In the genomic region with DNA sequence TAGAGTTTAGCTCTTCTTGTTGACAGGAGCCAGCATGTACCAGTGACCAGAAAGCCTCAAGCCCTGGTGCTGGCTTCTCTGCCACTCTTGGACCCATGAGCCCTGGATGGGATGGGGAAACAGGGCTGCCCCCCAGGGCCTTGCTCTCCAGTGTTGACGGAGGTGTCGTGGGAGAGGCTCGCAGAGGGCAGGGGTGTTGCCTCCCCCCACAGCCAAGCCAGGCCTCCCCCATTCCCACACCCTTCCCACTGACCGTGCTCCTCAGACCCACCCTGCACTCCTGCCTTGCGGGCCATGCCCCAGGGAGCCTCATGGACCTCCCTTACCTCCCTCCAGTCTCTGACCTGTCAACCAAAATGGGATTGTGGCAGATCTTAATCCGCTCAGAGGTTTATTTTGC, we compare ENCODE assay signal across 16 cellular contexts.
DNase-seq lines count a peak whose midpoint lies in the region; ATAC-seq and TF ChIP-seq lines count a peak whose summit lies in the region.
"Had no signal": no experiment of that assay in that cellular context is flagged by ENCODE, and none has a peak within 500 bp of the region (broad histone marks: within the 10 kb centered on the region; RNA-seq: fewer than 3 reads in every experiment).

No MANE protein-coding gene starts in this region.

- POLR2A ChIA-PET in activated CD4-positive, alpha-beta T cell treated with anti-CD3 and anti-CD28 coated beads, Interleukin-2, amount 10 ng/mL, durations not matched to agents 7 days and 5 days (lab: Charles Lee), result no interaction called here

- no peak overlapping the region for H2BK15ac ChIP-seq in H9 (ENCODE audit: low read depth, low read length)

- H3K23me2 ChIP-seq in H9 (ENCODE audit: insufficient read length, low read depth, low read length, poor library complexity, severe bottlenecking), result no peaks in the 10 kb centered on the region

- CTCF ChIA-PET in activated CD4-positive, alpha-beta T cell treated with anti-CD3 and anti-CD28 coated beads, Interleukin-2, amount 10 ng/mL, durations not matched to agents 7 days and 5 days (lab: Charles Lee), result no interaction called here

- TF ChIP-seq CTCF in H9 (conservative IDR thresholded peaks at IDR 0.05) (no peak), spleen (IDR thresholded peaks at IDR 0.05 in 8 of 11, conservative IDR thresholded peaks at IDR 0.05 in 3 of 11) (no peak)

- no peak for TF ChIP-seq POLR2A in spleen (IDR thresholded peaks at IDR 0.05)

- no peak overlapping the region for H2BK5ac ChIP-seq in H9 (ENCODE audit: insufficient read length, low read length)

- H3K79me2 ChIP-seq in H9 (ENCODE audit: insufficient read depth, low read length), result no peaks in the 10 kb centered on the region

- DNase-seq in H9 (peak; percentile 18), left lobe of liver (ENCODE audit: low spot score) (peak; percentile 31), spleen (peak; percentile 56), NCI-H345 treated with DMSO at 0.1 percent for 48 hours (lab: John Stamatoyannopoulos, UW; ENCODE audit: unreplicated experiment) (no peak)
- DNase-seq in activated CD4-positive, alpha-beta T cell treated with anti-CD3 and anti-CD28 coated beads, Interleukin-2, amount 10 ng/mL, durations not matched to agents 7 days and 5 days, result no peak
- DNase-seq: C1 segment of cervical spinal cord; CD8-positive, alpha-beta memory T cell; DMS53; KG1; NCI-H1694 treated with DMSO at 0.1 percent for 48 hours; NCI-H2107; NCI-H524; SHP77 had no signal

- no peaks in the 10 kb centered on the region for H3K9me3 Mint-ChIP-seq in H9
- no peaks in the 10 kb centered on the region for H3K9me3 Mint-ChIP-seq in activated CD4-positive, alpha-beta T cell treated with anti-CD3 and anti-CD28 coated beads, Interleukin-2, amount 10 ng/mL, durations not matched to agents 7 days and 5 days
- H3K9me3 Mint-ChIP-seq: CD8-positive, alpha-beta memory T cell; GM23338 had no signal

- H4K20me1 ChIP-seq in BLaER1 (no peaks in the 10 kb centered on the region), H9 (ENCODE audit: control insufficient read depth, insufficient read depth, insufficient read length) (no peaks in the 10 kb centered on the region)

- H3K36me3 Mint-ChIP-seq in H9 (ENCODE audit: insufficient read depth in 1 of 3, low read depth in 3 of 3), result no peaks in the 10 kb centered on the region
- H3K36me3 Mint-ChIP-seq in activated CD4-positive, alpha-beta T cell treated with anti-CD3 and anti-CD28 coated beads, Interleukin-2, amount 10 ng/mL, durations not matched to agents 7 days and 5 days (ENCODE audit: low read depth), result no peaks in the 10 kb centered on the region
- H3K36me3 Mint-ChIP-seq: CD8-positive, alpha-beta memory T cell had no signal

- H3K4me3 ChIP-seq in BLaER1 (no peak overlapping the region), spleen (no peak overlapping the region)
- H3K4me3 ChIP-seq: GM23338 had no signal

- H3K9ac ChIP-seq in BLaER1, result no peak overlapping the region
- H3K9ac ChIP-seq in H9 (ENCODE audit: extremely low read depth, insufficient read length, low read length), result no peak overlapping the region

- H3K4me1 ChIP-seq in BLaER1, result peaks cover 30% of the 10 kb centered on the region
- H3K4me1 ChIP-seq in H9 (ENCODE audit: insufficient read depth, low read length), result no peaks in the 10 kb centered on the region
- peaks cover 0 to 9% (median 0%) of the 10 kb centered on the region in 6 donors for H3K4me1 ChIP-seq in spleen

- WGBS in H9 (ENCODE audit: extremely low coverage, insufficient read length, low lambda C conversion rate), result no CpG with 5 or more reads among the region's 6 CpGs
- 50 to 93% (median 90%) methylated on average over 2 to 6 of the region's 6 CpGs for WGBS in spleen, 5 donors

- H3K4me3 Mint-ChIP-seq in H9, result no peak overlapping the region
- no peak overlapping the region for H3K4me3 Mint-ChIP-seq in activated CD4-positive, alpha-beta T cell treated with anti-CD3 and anti-CD28 coated beads, Interleukin-2, amount 10 ng/mL, durations not matched to agents 7 days and 5 days
- H3K4me3 Mint-ChIP-seq: GM23338 had no signal

- H3K27ac Mint-ChIP-seq in H9, result no peak overlapping the region
- H3K27ac Mint-ChIP-seq in activated CD4-positive, alpha-beta T cell treated with anti-CD3 and anti-CD28 coated beads, Interleukin-2, amount 10 ng/mL, durations not matched to agents 7 days and 5 days, result no peak overlapping the region

- no peak overlapping the region for H2AFZ ChIP-seq in H9 (ENCODE audit: low read length)
- H2AFZ ChIP-seq: GM23338 had no signal

- no peak overlapping the region for H3K56ac ChIP-seq in H9 (ENCODE audit: insufficient read length, low read depth, low read length)

- H3K18ac ChIP-seq in H9 (ENCODE audit: insufficient read length, low read depth, low read length), result no peak overlapping the region

- H2BK120ac ChIP-seq in H9 (ENCODE audit: low read depth, low read length, poor library complexity, severe bottlenecking), result no peak overlapping the region

- H3K4me2 ChIP-seq in BLaER1 (peak overlapping the region; percentile 61; the same call in 1 of the 2 replicates), H9 (ENCODE audit: insufficient read depth, insufficient read length, low read length) (no peak overlapping the region)

- H2BK20ac ChIP-seq in H9 (ENCODE audit: low read depth, low read length, poor library complexity, severe bottlenecking), result no peak overlapping the region

- H4K91ac ChIP-seq in H9 (ENCODE audit: insufficient read length, low read depth, low read length), result no peak overlapping the region

- no peak overlapping the region for H4K5ac ChIP-seq in H9 (ENCODE audit: insufficient read length, low read depth, low read length)

- intact Hi-C loops in spleen (cut with DNase I; ENCODE audit: low total_unique reads), result no loop called here

- H3K14ac ChIP-seq in H9 (ENCODE audit: insufficient read depth, low read length), result no peak overlapping the region

- H3K27ac ChIP-seq in BLaER1, result no peak overlapping the region
- no peak overlapping the region for H3K27ac ChIP-seq in H9 (ENCODE audit: insufficient read length, low read depth, low read length)
- H3K27ac ChIP-seq in spleen, result no peak overlapping the region

- no peak overlapping the region for H2BK12ac ChIP-seq in H9 (ENCODE audit: insufficient read length, low read depth, low read length)

- peaks cover 33 to 34% of the 10 kb centered on the region in 2 experiments for H3K4me1 Mint-ChIP-seq in H9
- peaks cover 2% of the 10 kb centered on the region for H3K4me1 Mint-ChIP-seq in activated CD4-positive, alpha-beta T cell treated with anti-CD3 and anti-CD28 coated beads, Interleukin-2, amount 10 ng/mL, durations not matched to agents 7 days and 5 days
- H3K4me1 Mint-ChIP-seq: CD8-positive, alpha-beta memory T cell had no signal

- H3K27me3 ChIP-seq in BLaER1 (no peaks in the 10 kb centered on the region), H9 (ENCODE audit: insufficient read depth, low read length) (no peaks in the 10 kb centered on the region), spleen (replicated peaks in 1 of 7) (no peaks in the 10 kb centered on the region)

- no peak overlapping the region for H4K8ac ChIP-seq in H9 (replicated peaks; ENCODE audit: insufficient read length, low read depth, low read length)

- no peaks in the 10 kb centered on the region for H3K27me3 Mint-ChIP-seq in H9 (ENCODE audit: low read depth)
- H3K27me3 Mint-ChIP-seq in activated CD4-positive, alpha-beta T cell treated with anti-CD3 and anti-CD28 coated beads, Interleukin-2, amount 10 ng/mL, durations not matched to agents 7 days and 5 days, result no peaks in the 10 kb centered on the region

- H3T11ph ChIP-seq in H9 (ENCODE audit: low read length), result no peak overlapping the region

- no peak overlapping the region for H3K4ac ChIP-seq in H9 (ENCODE audit: low read depth, low read length)

- H3K79me1 ChIP-seq in H9 (ENCODE audit: insufficient read depth, low read depth, low read length, poor library complexity, severe bottlenecking), result no peaks in the 10 kb centered on the region

- H3K36me3 ChIP-seq in BLaER1 (peaks cover 72% of the 10 kb centered on the region), spleen (peaks cover 0 to 18% (median 0%) of the 10 kb centered on the region in 6 donors)

- no peak overlapping the region for H2AK5ac ChIP-seq in H9 (ENCODE audit: insufficient read length, low read length)

- ATAC-seq in left lobe of liver (no peak), HG03457 (IDR thresholded peaks at IDR 0.05; ENCODE audit: unreplicated experiment) (no peak)
- ATAC-seq: GM23338 had no signal

- H3K23ac ChIP-seq in H9 (ENCODE audit: insufficient read length, low read depth, low read length), result no peak overlapping the region

- H3K9me3 ChIP-seq in BLaER1 (peaks cover 14% of the 10 kb centered on the region), H9 (ENCODE audit: control insufficient read depth, low read depth, low read length) (no peaks in the 10 kb centered on the region), spleen (no peaks in the 10 kb centered on the region)

Comparison
In these comparisons a context has a peak if more than half of its experiments do, and no peak if none do; other contexts are left out.
1. DNase-seq: peak in H9 (single experiment), left lobe of liver (single experiment) and spleen (single experiment); none in activated CD4-positive, alpha-beta T cell treated with anti-CD3 and anti-CD28 coated beads, Interleukin-2, amount 10 ng/mL, durations not matched to agents 7 days and 5 days (single experiment) and NCI-H345 treated with DMSO at 0.1 percent for 48 hours (single experiment).